Comparison of ENCODE assay signal across 1 cellular context in the genomic region with DNA sequence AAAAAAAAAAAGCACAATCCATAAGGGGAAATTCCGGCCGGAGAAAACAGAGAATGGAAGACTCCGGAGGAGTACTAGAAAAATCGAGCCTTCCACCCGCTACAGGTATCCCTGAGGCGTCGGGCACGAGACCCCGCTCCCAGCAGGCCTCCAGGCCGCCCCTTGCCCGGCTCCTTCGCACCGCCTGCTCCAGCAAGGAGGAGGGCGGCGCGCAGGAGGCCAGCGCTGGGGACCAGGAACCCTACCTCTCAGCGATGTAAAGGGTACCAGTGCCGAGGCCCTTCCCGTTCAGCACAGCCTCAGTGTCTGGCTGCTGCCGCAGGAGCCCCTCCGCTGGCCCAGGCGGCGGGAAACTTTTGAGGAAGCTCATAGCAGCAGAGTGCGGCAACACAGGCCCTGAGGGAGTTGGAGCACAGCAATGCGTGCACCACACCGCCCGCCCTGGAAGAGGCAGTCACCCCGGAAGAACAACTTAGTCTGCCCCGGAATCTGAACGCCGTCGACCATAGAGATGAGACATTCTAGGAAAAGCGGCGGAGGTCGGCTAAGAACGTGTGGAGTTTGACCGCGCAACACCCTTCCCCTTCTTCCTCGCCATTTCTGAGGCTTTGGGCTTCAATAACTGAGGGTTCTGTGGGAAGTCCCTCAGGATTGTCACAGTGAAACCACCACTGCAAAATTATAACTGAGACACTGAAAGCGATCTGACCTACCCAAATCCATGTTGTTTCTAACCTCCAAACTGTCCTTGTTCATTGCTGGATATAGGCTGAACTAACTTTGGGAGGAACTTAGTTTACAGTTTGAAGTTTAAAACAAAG.
TF ChIP-seq lines count a peak whose summit lies in the region.

A gene with protein sequence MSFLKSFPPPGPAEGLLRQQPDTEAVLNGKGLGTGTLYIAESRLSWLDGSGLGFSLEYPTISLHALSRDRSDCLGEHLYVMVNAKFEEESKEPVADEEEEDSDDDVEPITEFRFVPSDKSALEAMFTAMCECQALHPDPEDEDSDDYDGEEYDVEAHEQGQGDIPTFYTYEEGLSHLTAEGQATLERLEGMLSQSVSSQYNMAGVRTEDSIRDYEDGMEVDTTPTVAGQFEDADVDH (minus strand): TSS at position 450 of the 821 bp plus-strand sequence. CDS start 80 bp downstream, at position 370.

TF ChIP-seq in K562, 482 proteins besides CTCF, POLR2A, EP300 and RAD21 (continued from another document and continues in another):
- peak; percentile 73 for TF ChIP-seq BRD9 (IDR thresholded peaks at IDR 0.05; ENCODE audit: low read depth, partially characterized antibody)
- TF ChIP-seq FIP1L1 (IDR thresholded peaks at IDR 0.05; ENCODE audit: low read depth, low read length, poor library complexity, severe bottlenecking) = no peak
- no peak for TF ChIP-seq IRF2 (CRISPR knock-in tag; IDR thresholded peaks at IDR 0.05)
- TF ChIP-seq MED1 (CRISPR knock-in tag; IDR thresholded peaks at IDR 0.05; ENCODE audit: borderline replicate concordance) = no peak
- no peak for TF ChIP-seq HIVEP1 (CRISPR knock-in tag; IDR thresholded peaks at IDR 0.05)
- TF ChIP-seq SAFB2 (IDR thresholded peaks at IDR 0.05; ENCODE audit: borderline replicate concordance, low read depth, low read length, severe bottlenecking) = no peak
- no peak for TF ChIP-seq MCM2 (IDR thresholded peaks at IDR 0.05; ENCODE audit: low read depth)
- TF ChIP-seq MBD2 (IDR thresholded peaks at IDR 0.05; ENCODE audit: borderline replicate concordance, low read depth) = peak; percentile 80
- peak; percentile 97 for TF ChIP-seq POLR2G (IDR thresholded peaks at IDR 0.05; ENCODE audit: low read depth, low read length)
- TF ChIP-seq, protein P1, sequence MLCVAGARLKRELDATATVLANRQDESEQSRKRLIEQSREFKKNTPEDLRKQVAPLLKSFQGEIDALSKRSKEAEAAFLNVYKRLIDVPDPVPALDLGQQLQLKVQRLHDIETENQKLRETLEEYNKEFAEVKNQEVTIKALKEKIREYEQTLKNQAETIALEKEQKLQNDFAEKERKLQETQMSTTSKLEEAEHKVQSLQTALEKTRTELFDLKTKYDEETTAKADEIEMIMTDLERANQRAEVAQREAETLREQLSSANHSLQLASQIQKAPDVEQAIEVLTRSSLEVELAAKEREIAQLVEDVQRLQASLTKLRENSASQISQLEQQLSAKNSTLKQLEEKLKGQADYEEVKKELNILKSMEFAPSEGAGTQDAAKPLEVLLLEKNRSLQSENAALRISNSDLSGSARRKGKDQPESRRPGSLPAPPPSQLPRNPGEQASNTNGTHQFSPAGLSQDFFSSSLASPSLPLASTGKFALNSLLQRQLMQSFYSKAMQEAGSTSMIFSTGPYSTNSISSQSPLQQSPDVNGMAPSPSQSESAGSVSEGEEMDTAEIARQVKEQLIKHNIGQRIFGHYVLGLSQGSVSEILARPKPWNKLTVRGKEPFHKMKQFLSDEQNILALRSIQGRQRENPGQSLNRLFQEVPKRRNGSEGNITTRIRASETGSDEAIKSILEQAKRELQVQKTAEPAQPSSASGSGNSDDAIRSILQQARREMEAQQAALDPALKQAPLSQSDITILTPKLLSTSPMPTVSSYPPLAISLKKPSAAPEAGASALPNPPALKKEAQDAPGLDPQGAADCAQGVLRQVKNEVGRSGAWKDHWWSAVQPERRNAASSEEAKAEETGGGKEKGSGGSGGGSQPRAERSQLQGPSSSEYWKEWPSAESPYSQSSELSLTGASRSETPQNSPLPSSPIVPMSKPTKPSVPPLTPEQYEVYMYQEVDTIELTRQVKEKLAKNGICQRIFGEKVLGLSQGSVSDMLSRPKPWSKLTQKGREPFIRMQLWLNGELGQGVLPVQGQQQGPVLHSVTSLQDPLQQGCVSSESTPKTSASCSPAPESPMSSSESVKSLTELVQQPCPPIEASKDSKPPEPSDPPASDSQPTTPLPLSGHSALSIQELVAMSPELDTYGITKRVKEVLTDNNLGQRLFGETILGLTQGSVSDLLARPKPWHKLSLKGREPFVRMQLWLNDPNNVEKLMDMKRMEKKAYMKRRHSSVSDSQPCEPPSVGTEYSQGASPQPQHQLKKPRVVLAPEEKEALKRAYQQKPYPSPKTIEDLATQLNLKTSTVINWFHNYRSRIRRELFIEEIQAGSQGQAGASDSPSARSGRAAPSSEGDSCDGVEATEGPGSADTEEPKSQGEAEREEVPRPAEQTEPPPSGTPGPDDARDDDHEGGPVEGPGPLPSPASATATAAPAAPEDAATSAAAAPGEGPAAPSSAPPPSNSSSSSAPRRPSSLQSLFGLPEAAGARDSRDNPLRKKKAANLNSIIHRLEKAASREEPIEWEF (CRISPR knock-in tag; IDR thresholded peaks at IDR 0.05) = 0 out of 2 replicates have a peak, but pooled peaks have one; percentile 35
- TF ChIP-seq ARID3B (CRISPR knock-in tag; IDR thresholded peaks at IDR 0.05; ENCODE audit: borderline replicate concordance) = no peak
- peak; percentile 91 for TF ChIP-seq LCOR (CRISPR knock-in tag; IDR thresholded peaks at IDR 0.05)
- TF ChIP-seq CC2D1A (IDR thresholded peaks at IDR 0.05) = no peak
- TF ChIP-seq SRSF3 (IDR thresholded peaks at IDR 0.05; ENCODE audit: insufficient read depth, low read length) = no peak
- TF ChIP-seq ZNF263 (CRISPR knock-in tag; IDR thresholded peaks at IDR 0.05; ENCODE audit: borderline replicate concordance) = no peak; the same call in 1 of the 2 replicates
- TF ChIP-seq, protein P2, sequence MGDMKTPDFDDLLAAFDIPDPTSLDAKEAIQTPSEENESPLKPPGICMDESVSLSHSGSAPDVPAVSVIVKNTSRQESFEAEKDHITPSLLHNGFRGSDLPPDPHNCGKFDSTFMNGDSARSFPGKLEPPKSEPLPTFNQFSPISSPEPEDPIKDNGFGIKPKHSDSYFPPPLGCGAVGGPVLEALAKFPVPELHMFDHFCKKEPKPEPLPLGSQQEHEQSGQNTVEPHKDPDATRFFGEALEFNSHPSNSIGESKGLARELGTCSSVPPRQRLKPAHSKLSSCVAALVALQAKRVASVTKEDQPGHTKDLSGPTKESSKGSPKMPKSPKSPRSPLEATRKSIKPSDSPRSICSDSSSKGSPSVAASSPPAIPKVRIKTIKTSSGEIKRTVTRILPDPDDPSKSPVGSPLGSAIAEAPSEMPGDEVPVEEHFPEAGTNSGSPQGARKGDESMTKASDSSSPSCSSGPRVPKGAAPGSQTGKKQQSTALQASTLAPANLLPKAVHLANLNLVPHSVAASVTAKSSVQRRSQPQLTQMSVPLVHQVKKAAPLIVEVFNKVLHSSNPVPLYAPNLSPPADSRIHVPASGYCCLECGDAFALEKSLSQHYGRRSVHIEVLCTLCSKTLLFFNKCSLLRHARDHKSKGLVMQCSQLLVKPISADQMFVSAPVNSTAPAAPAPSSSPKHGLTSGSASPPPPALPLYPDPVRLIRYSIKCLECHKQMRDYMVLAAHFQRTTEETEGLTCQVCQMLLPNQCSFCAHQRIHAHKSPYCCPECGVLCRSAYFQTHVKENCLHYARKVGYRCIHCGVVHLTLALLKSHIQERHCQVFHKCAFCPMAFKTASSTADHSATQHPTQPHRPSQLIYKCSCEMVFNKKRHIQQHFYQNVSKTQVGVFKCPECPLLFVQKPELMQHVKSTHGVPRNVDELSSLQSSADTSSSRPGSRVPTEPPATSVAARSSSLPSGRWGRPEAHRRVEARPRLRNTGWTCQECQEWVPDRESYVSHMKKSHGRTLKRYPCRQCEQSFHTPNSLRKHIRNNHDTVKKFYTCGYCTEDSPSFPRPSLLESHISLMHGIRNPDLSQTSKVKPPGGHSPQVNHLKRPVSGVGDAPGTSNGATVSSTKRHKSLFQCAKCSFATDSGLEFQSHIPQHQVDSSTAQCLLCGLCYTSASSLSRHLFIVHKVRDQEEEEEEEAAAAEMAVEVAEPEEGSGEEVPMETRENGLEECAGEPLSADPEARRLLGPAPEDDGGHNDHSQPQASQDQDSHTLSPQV (IDR thresholded peaks at IDR 0.05) = peak; percentile 85
- no peak for TF ChIP-seq TAF15 (IDR thresholded peaks at IDR 0.05; ENCODE audit: low read depth, low read length)
- peak; percentile 99 for TF ChIP-seq GABPA (tag; conservative IDR thresholded peaks at IDR 0.05; ENCODE audit: low read depth)
- TF ChIP-seq, protein P3, sequence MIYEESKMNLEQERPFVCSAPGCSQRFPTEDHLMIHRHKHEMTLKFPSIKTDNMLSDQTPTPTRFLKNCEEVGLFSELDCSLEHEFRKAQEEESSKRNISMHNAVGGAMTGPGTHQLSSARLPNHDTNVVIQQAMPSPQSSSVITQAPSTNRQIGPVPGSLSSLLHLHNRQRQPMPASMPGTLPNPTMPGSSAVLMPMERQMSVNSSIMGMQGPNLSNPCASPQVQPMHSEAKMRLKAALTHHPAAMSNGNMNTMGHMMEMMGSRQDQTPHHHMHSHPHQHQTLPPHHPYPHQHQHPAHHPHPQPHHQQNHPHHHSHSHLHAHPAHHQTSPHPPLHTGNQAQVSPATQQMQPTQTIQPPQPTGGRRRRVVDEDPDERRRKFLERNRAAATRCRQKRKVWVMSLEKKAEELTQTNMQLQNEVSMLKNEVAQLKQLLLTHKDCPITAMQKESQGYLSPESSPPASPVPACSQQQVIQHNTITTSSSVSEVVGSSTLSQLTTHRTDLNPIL (CRISPR knock-in tag; IDR thresholded peaks at IDR 0.05) = no peak
- TF ChIP-seq ZNF408 (CRISPR knock-in tag; IDR thresholded peaks at IDR 0.05; ENCODE audit: low read depth) = no peak
- no peak for TF ChIP-seq MEF2A (IDR thresholded peaks at IDR 0.05; ENCODE audit: control insufficient read depth, low read depth, low read length)
- peak; percentile 55 for TF ChIP-seq PCBP1 (IDR thresholded peaks at IDR 0.05; ENCODE audit: low read depth, low read length, poor library complexity, severe bottlenecking)
- TF ChIP-seq TAF7 (tag; IDR thresholded peaks at IDR 0.05) = peak; percentile 82
- 0 out of 2 replicates have a peak, but pooled peaks have one; percentile 31 for TF ChIP-seq ZNF232 (CRISPR knock-in tag; IDR thresholded peaks at IDR 0.05)
- TF ChIP-seq, protein P4, sequence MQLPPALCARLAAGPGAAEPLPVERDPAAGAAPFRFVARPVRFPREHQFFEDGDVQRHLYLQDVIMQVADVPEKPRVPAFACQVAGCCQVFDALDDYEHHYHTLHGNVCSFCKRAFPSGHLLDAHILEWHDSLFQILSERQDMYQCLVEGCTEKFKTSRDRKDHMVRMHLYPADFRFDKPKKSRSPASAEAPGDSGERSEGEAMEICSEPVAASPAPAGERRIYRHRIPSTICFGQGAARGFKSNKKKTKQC (CRISPR knock-in tag; IDR thresholded peaks at IDR 0.05) = peak; percentile 76; the same call in 1 of the 2 replicates
- no peak for TF ChIP-seq DNMT1 (IDR thresholded peaks at IDR 0.05)
- no peak for TF ChIP-seq CHCHD3 (CRISPR knock-in tag; IDR thresholded peaks at IDR 0.05)
- 0 out of 2 replicates have a peak, but pooled peaks have one; percentile 76 for TF ChIP-seq CREB3 (tag; conservative IDR thresholded peaks at IDR 0.05; ENCODE audit: low read depth)
- no peak for TF ChIP-seq CGGBP1 (CRISPR knock-in tag; IDR thresholded peaks at IDR 0.05)
- TF ChIP-seq ZBTB34 (CRISPR knock-in tag; IDR thresholded peaks at IDR 0.05) = no peak
- peak; percentile 77 for TF ChIP-seq NEUROD1 (IDR thresholded peaks at IDR 0.05; ENCODE audit: borderline replicate concordance, low read depth, low read length, partially characterized antibody)
- peak in 1 of 2 experiments; percentile 41; a peak in 1 of 4 replicates for TF ChIP-seq TRIM24 (IDR thresholded peaks at IDR 0.05)
- TF ChIP-seq SP1 (CRISPR knock-in tag; IDR thresholded peaks at IDR 0.05) = peak; percentile 58
- TF ChIP-seq, protein P5, sequence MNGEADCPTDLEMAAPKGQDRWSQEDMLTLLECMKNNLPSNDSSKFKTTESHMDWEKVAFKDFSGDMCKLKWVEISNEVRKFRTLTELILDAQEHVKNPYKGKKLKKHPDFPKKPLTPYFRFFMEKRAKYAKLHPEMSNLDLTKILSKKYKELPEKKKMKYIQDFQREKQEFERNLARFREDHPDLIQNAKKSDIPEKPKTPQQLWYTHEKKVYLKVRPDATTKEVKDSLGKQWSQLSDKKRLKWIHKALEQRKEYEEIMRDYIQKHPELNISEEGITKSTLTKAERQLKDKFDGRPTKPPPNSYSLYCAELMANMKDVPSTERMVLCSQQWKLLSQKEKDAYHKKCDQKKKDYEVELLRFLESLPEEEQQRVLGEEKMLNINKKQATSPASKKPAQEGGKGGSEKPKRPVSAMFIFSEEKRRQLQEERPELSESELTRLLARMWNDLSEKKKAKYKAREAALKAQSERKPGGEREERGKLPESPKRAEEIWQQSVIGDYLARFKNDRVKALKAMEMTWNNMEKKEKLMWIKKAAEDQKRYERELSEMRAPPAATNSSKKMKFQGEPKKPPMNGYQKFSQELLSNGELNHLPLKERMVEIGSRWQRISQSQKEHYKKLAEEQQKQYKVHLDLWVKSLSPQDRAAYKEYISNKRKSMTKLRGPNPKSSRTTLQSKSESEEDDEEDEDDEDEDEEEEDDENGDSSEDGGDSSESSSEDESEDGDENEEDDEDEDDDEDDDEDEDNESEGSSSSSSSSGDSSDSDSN (IDR thresholded peaks at IDR 0.05; ENCODE audit: borderline replicate concordance in 1 of 2, low read depth in 2 of 2, low read length in 2 of 2) = peak in 1 of 2 experiments; percentile 89; a peak in 3 of 4 replicates
